1 cellular context compared by ENCODE assay signal in genomic region chr1:165828581-165829329, GRCh38.
A peak's percentile ranks its signal among the peaks of the same experiment; 100 is the strongest.
TF ChIP-seq lines count a peak whose summit lies in the region.

No MANE protein-coding gene starts in this region.

TF ChIP-seq in HepG2, 621 proteins besides CTCF, POLR2A, EP300 and RAD21 (continued from another document):
- no peak for TF ChIP-seq THAP9 (CRISPR knock-in tag; IDR thresholded peaks at IDR 0.05; ENCODE audit: borderline replicate concordance)
- TF ChIP-seq ZNF503 (CRISPR knock-in tag; IDR thresholded peaks at IDR 0.05) = peak; percentile 57; the same call in 1 of the 2 replicates
- TF ChIP-seq ZNF430 (CRISPR knock-in tag; IDR thresholded peaks at IDR 0.05) = peak; percentile 25; the same call in 1 of the 2 replicates
- TF ChIP-seq ZNF407 (CRISPR knock-in tag; IDR thresholded peaks at IDR 0.05; ENCODE audit: not compliant biosample characterization) = no peak
- peak; percentile 79 for TF ChIP-seq DRAP1 (CRISPR knock-in tag; IDR thresholded peaks at IDR 0.05)
- peak; percentile 40; the same call in 1 of the 2 replicates for TF ChIP-seq ZBTB20 (CRISPR knock-in tag; IDR thresholded peaks at IDR 0.05; ENCODE audit: borderline replicate concordance, low read depth)
- peak; percentile 68 for TF ChIP-seq ZNF263 (CRISPR knock-in tag; IDR thresholded peaks at IDR 0.05)
- 0 out of 2 replicates have a peak, but pooled peaks have one; percentile 40 for TF ChIP-seq SMAD1 (CRISPR knock-in tag; IDR thresholded peaks at IDR 0.05; ENCODE audit: borderline replicate concordance, low read depth)
- no peak for TF ChIP-seq HOXA9 (CRISPR knock-in tag; IDR thresholded peaks at IDR 0.05; ENCODE audit: borderline replicate concordance)
- TF ChIP-seq CREM (IDR thresholded peaks at IDR 0.05) = peak; percentile 41; the same call in 1 of the 2 replicates
- TF ChIP-seq CREM (CRISPR knock-in tag; IDR thresholded peaks at IDR 0.05) = no peak
- TF ChIP-seq ZNF577 (CRISPR knock-in tag; IDR thresholded peaks at IDR 0.05; ENCODE audit: borderline replicate concordance, low read depth) = no peak
- no peak; the same call in 1 of the 2 replicates for TF ChIP-seq RXRA (CRISPR knock-in tag; IDR thresholded peaks at IDR 0.05)
- no peak for TF ChIP-seq ETS1 (CRISPR knock-in tag; IDR thresholded peaks at IDR 0.05)
- TF ChIP-seq ETV5 (CRISPR knock-in tag; IDR thresholded peaks at IDR 0.05; ENCODE audit: borderline replicate concordance) = no peak
- TF ChIP-seq MIER3 (CRISPR knock-in tag; IDR thresholded peaks at IDR 0.05; ENCODE audit: borderline replicate concordance) = no peak
- TF ChIP-seq BCL6 (CRISPR knock-in tag; IDR thresholded peaks at IDR 0.05) = no peak
- no peak for TF ChIP-seq DPF2 (CRISPR knock-in tag; IDR thresholded peaks at IDR 0.05; ENCODE audit: borderline replicate concordance, low read depth)
- no peak for TF ChIP-seq ZBTB10 (CRISPR knock-in tag; IDR thresholded peaks at IDR 0.05; ENCODE audit: borderline replicate concordance)
